In the genomic region with DNA sequence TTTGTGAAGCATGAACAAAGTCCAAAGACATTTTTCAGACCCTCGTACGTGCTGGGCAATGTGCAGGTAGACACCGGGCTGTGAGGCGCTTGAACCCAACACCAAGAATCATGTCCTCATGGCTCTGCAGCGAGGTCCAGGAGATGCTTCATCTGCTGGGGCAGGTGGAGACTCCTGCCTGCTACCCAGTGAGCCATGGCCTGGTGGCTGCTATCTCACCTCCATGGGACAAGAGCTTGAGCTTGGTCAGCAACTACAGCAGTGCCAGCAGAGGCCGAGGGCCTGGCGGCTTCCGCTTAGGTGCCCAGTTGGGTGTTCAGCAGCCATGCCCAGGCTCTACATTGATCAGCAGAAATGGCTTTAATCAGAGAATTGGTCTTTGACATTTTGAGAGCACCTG, we compare ENCODE assay signal across 20 cellular contexts.
"Had no signal": no experiment of that assay in that cellular context is flagged by ENCODE, and none has a peak within 500 bp of the region (broad histone marks: within the 10 kb centered on the region; RNA-seq: fewer than 3 reads in every experiment).

No MANE protein-coding gene starts in this region.

- ATAC-seq: activated CD4-positive, alpha-beta T cell treated with anti-CD3 and anti-CD28 coated beads for 36 hours; natural killer cell treated with Interleukin-12 subunit alpha and Interleukin-12 subunit beta and Interleukin-15 and Interleukin-18, amount 100 ng/mL, for 72 hours; psoas muscle; sciatic nerve; SK-N-SH treated with all-trans-retinoic acid at 6 μM for 48 hours; stimulated activated memory B cell treated with anti-CD40 and anti-IgM and Interleukin-4, amounts not matched to agents 10 μg/mL and 1 μg/mL and 100 μg/mL, for 72 hours had no signal

- H3K9me3 ChIP-seq: esophagus squamous epithelium, left lung, psoas muscle, tibial artery, vagina had no signal

- H3K4me1 ChIP-seq: esophagus squamous epithelium, psoas muscle, tibial artery, vagina had no signal

- DNase-seq: activated CD4-positive, alpha-beta memory T cell treated with anti-CD3 and anti-CD28 coated beads, Interleukin-2, amount 10 ng/mL, durations not matched to agents 7 days and 5 days; activated CD4-positive, alpha-beta T cell treated with anti-CD3 and anti-CD28 coated beads for 36 hours; activated naive CD8-positive, alpha-beta T cell treated with anti-CD3 and anti-CD28 coated beads for 36 hours; amygdala; effector CD8-positive, alpha-beta T cell; esophagus squamous epithelium; hippocampal formation; left lung; mesenchymal stem cell; occipital lobe; stimulated activated CD4-positive, alpha-beta T cell treated with anti-CD3 and anti-CD28 coated beads, Interleukin-2, amount 100 ng/mL, for 24 hours; T-helper 1 cell had no signal

- H3K27me3 ChIP-seq: esophagus squamous epithelium, left lung, tibial artery, vagina had no signal

- H3K4me3 ChIP-seq: esophagus squamous epithelium, left lung, psoas muscle, tibial artery, vagina had no signal

- H3K36me3 ChIP-seq: esophagus squamous epithelium, left lung, tibial artery, vagina had no signal

- H3K27ac ChIP-seq: esophagus squamous epithelium, left lung, psoas muscle, tibial artery, vagina, VCaP had no signal
